Comparison of ENCODE assay signal across 17 cellular contexts in genomic region chr20:38766071-38766470, GRCh38. TPM values are rescaled to one million over a fixed set of nuclear protein-coding genes. Genes with fewer than 3 reads are reported as not detected.
DNase-seq lines count a peak whose midpoint lies in the region; ATAC-seq, FAIRE-seq and TF ChIP-seq lines count a peak whose summit lies in the region.
"Had no signal": no experiment of that assay in that cellular context is flagged by ENCODE, and none has a peak within 500 bp of the region (broad histone marks: within the 10 kb centered on the region; RNA-seq: fewer than 3 reads in every experiment).

No MANE protein-coding gene starts in this region.

- no peak for TF ChIP-seq CTCF in ascending aorta (IDR thresholded peaks at IDR 0.05)
- no peak for TF ChIP-seq CTCF in endothelial cell of umbilical vein (IDR thresholded peaks at IDR 0.05; ENCODE audit: extremely low read depth in 1 of 2, insufficient read depth in 1 of 2, low read depth in 1 of 2, low read length in 2 of 2)

- H3K9me1 ChIP-seq in endothelial cell of umbilical vein (replicated peaks; ENCODE audit: control insufficient read depth, extremely low read depth, insufficient read depth, low read length): no peaks in the 10 kb centered on the region

- FAIRE-seq in HTR-8/SVneo (lab: Jason Lieb, UNC): peak; percentile 28
- FAIRE-seq in endothelial cell of umbilical vein (lab: Jason Lieb, UNC): peak; percentile 73
- FAIRE-seq: H54 had no signal

- H3K9me3 ChIP-seq in ascending aorta (no peaks in the 10 kb centered on the region), endothelial cell of umbilical vein (replicated peaks; ENCODE audit: control insufficient read depth, insufficient read depth, low read length) (no peaks in the 10 kb centered on the region)
- H3K9me3 ChIP-seq: BLaER1 had no signal

- peaks cover 19 to 24% of the 10 kb centered on the region in 2 donors for H3K36me3 Mint-ChIP-seq in activated naive CD4-positive, alpha-beta T cell treated with anti-CD3 and anti-CD28 coated beads, Interleukin-2, amount 50 U/mL, for 72 hours

- dilution Hi-C loops in endothelial cell of umbilical vein (cut with MboI; ENCODE audit: extremely low pct_ligation_motif_present, low sequenced_read_pairs): no loop called here

- H3K27ac Mint-ChIP-seq in activated naive CD4-positive, alpha-beta T cell treated with anti-CD3 and anti-CD28 coated beads, Interleukin-2, amount 50 U/mL, for 72 hours: no peak overlapping the region

- H3K9ac ChIP-seq in endothelial cell of umbilical vein (replicated peaks; ENCODE audit: extremely low read depth, insufficient read depth, low read length): no peak overlapping the region
- H3K9ac ChIP-seq: BLaER1 had no signal

- no peak overlapping the region for H2AFZ ChIP-seq in endothelial cell of umbilical vein (ENCODE audit: low read depth, low read length)

- intact Hi-C loops in ascending aorta (cut with DNase I): no loop called here
- intact Hi-C loops in endothelial cell of umbilical vein (cut with micrococcal nuclease): no loop called here

- no peak overlapping the region for H3K4me2 ChIP-seq in endothelial cell of umbilical vein (ENCODE audit: insufficient read depth, low read length)
- H3K4me2 ChIP-seq: BLaER1 had no signal

- no peaks in the 10 kb centered on the region for H3K9me3 Mint-ChIP-seq in activated naive CD4-positive, alpha-beta T cell treated with anti-CD3 and anti-CD28 coated beads, Interleukin-2, amount 50 U/mL, for 72 hours

- POLR2A ChIA-PET in endothelial cell of umbilical vein (lab: Charles Lee): no interaction called here

- H3K27me3 ChIP-seq in ascending aorta (no peaks in the 10 kb centered on the region), endothelial cell of umbilical vein (ENCODE audit: control insufficient read depth in 2 of 2, insufficient read depth in 2 of 2, low read length in 2 of 2) (no peaks in the 10 kb centered on the region)
- H3K27me3 ChIP-seq: BLaER1 had no signal

- H3K36me3 ChIP-seq in ascending aorta: peaks cover 20 to 43% of the 10 kb centered on the region in 2 donors
- peaks cover 7 to 17% of the 10 kb centered on the region in 2 experiments for H3K36me3 ChIP-seq in endothelial cell of umbilical vein (ENCODE audit: control insufficient read depth in 2 of 2, extremely low read depth in 1 of 2, insufficient read depth in 2 of 2, low read length in 2 of 2)

- no peak for DNase-seq in HTR-8/SVneo (ENCODE audit: insufficient read length, low spot score)
- DNase-seq in ascending aorta (ENCODE audit: low spot score in 2 of 2): no peak
- no peak for DNase-seq in endothelial cell of umbilical vein (ENCODE audit: low read depth, low spot score)
- no peak for DNase-seq in NCI-H2196 treated with DMSO at 0.1 percent for 48 hours (lab: John Stamatoyannopoulos, UW; ENCODE audit: unreplicated experiment)
- no peak for DNase-seq in amniotic stem cell (lab: John Stamatoyannopoulos, UW)
- no peak for DNase-seq in activated naive CD4-positive, alpha-beta T cell treated with anti-CD3 and anti-CD28 coated beads, Interleukin-2, amount 50 U/mL, for 72 hours (ENCODE audit: low spot score in 2 of 2)
- DNase-seq in HuH-7 (ENCODE audit: low spot score): no peak
- DNase-seq: NCI-H146, NCI-H2081 treated with DMSO at 0.1 percent for 48 hours, NCI-H226, NCI-H526 had no signal

- peak overlapping the region in 1 of 2 donors; percentile 7 for H3K4me3 ChIP-seq in ascending aorta
- no peak overlapping the region for H3K4me3 ChIP-seq in endothelial cell of umbilical vein (replicated peaks in 1 of 3; ENCODE audit: insufficient read depth in 1 of 3, low read depth in 1 of 3, low read length in 3 of 3)
- H3K4me3 ChIP-seq: BLaER1 had no signal

- no peaks in the 10 kb centered on the region for H3K79me2 ChIP-seq in endothelial cell of umbilical vein (ENCODE audit: control insufficient read depth, insufficient read depth, low read length)

- ATAC-seq in activated naive CD4-positive, alpha-beta T cell treated with anti-CD3 and anti-CD28 coated beads, Interleukin-2, amount 50 U/mL, for 72 hours: no peak

- BruUV-seq in endothelial cell of umbilical vein (replicated peaks; lab: Mats Ljungman, UMichigan): no TSS peak

- H3K4me1 ChIP-seq in ascending aorta: peaks cover 12 to 24% of the 10 kb centered on the region in 2 donors
- peaks cover 10% of the 10 kb centered on the region for H3K4me1 ChIP-seq in endothelial cell of umbilical vein (ENCODE audit: control insufficient read depth, extremely low read depth, insufficient read depth, low read length)
- H3K4me1 ChIP-seq: BLaER1 had no signal

- CTCF ChIA-PET in endothelial cell of umbilical vein (lab: Charles Lee): interaction anchor here (1.6 kb wide), 1 partner anchor 9 kb away, joined by 5 read pairs; no protein-coding TSS in a partner anchor

- H3K27ac ChIP-seq in ascending aorta (peak overlapping the region; percentile 73 to 76), endothelial cell of umbilical vein (ENCODE audit: insufficient read depth, low read depth, low read length) (no peak overlapping the region), temporal lobe (ENCODE audit: low read depth, low read length) (peak overlapping the region; percentile 66)
- H3K27ac ChIP-seq: BLaER1, RWPE1 had no signal

- H4K20me1 ChIP-seq in endothelial cell of umbilical vein (replicated peaks; ENCODE audit: control insufficient read depth, extremely low read depth, insufficient read depth, low read length): no peaks in the 10 kb centered on the region
- H4K20me1 ChIP-seq: BLaER1 had no signal

- no peak for TF ChIP-seq POLR2A in endothelial cell of umbilical vein (IDR thresholded peaks at IDR 0.05; ENCODE audit: low read depth, low read length)

TF ChIP-seq in endothelial cell of umbilical vein, 7 proteins besides CTCF, POLR2A, EP300 and RAD21:
- TF ChIP-seq MAX (IDR thresholded peaks at IDR 0.05; ENCODE audit: insufficient read depth, insufficient read length) (no peak), MYC (IDR thresholded peaks at IDR 0.05; ENCODE audit: low read depth, low read length) (no peak)

RNA-seq across cellular contexts. Expression of gene ACTR5, which starts 17.8 kb away (rescaled TPM):
- total RNA-seq in ascending aorta: 5.9 TPM
- total RNA-seq in endothelial cell of umbilical vein: 9.7 and 11.3 TPM in 2 replicates
- polyA plus RNA-seq in endothelial cell of umbilical vein: 8.8 and 8.9 TPM in 2 replicates
- 8.8 and 9.3 TPM in 2 replicates for polyA plus RNA-seq in endothelial cell of umbilical vein (2011; cell fraction: cytosol; rRNA removed)
- polyA plus RNA-seq in endothelial cell of umbilical vein (2011; cell fraction: nucleus; rRNA removed): 26.9 and 28.0 TPM in 2 replicates
- polyA plus RNA-seq in endothelial cell of umbilical vein (2012): 7.5 and 8.5 TPM in 2 replicates
- 8.0 and 8.5 TPM in 2 replicates for polyA minus RNA-seq in endothelial cell of umbilical vein
- polyA minus RNA-seq in endothelial cell of umbilical vein (2011; cell fraction: cytosol; rRNA and poly(A)+ RNA removed): 9.7 TPM
- polyA minus RNA-seq in endothelial cell of umbilical vein (2011; cell fraction: nucleus; rRNA and poly(A)+ RNA removed): 5.6 and 6.9 TPM in 2 replicates
- total RNA-seq in temporal lobe: 9.3 TPM
- 10 to 100 TPM in 1 of 2 donors, 1 to 10 TPM in 1; 7.2 to 11.7 TPM for total RNA-seq in activated naive CD4-positive, alpha-beta T cell treated with anti-CD3 and anti-CD28 coated beads, Interleukin-2, amount 50 U/mL, for 72 hours

RNA-seq across cellular contexts. Expression of gene PPP1R16B, which starts 39.4 kb away (rescaled TPM):
- total RNA-seq in ascending aorta: 26.4 TPM
- total RNA-seq in endothelial cell of umbilical vein: 52.7 and 68.1 TPM in 2 replicates
- 32.4 and 34.7 TPM in 2 replicates for polyA plus RNA-seq in endothelial cell of umbilical vein
- polyA plus RNA-seq in endothelial cell of umbilical vein (2011; cell fraction: cytosol; rRNA removed): 32.3 and 32.8 TPM in 2 replicates
- 57.5 and 72.3 TPM in 2 replicates for polyA plus RNA-seq in endothelial cell of umbilical vein (2011; cell fraction: nucleus; rRNA removed)
- 26.2 and 28.8 TPM in 2 replicates for polyA plus RNA-seq in endothelial cell of umbilical vein (2012)
- polyA minus RNA-seq in endothelial cell of umbilical vein: 92.7 and 97.9 TPM in 2 replicates
- polyA minus RNA-seq in endothelial cell of umbilical vein (2011; cell fraction: cytosol; rRNA and poly(A)+ RNA removed): not detected
- 32.1 and 33.3 TPM in 2 replicates for polyA minus RNA-seq in endothelial cell of umbilical vein (2011; cell fraction: nucleus; rRNA and poly(A)+ RNA removed)
- 10.1 TPM for total RNA-seq in temporal lobe
- total RNA-seq in activated naive CD4-positive, alpha-beta T cell treated with anti-CD3 and anti-CD28 coated beads, Interleukin-2, amount 50 U/mL, for 72 hours: 10 to 100 TPM; 45.5 to 80.4 TPM
- polyA plus RNA-seq: AG04450 had no signal

RNA-seq across cellular contexts. Expression of gene SLC32A1, which starts 41.8 kb away (rescaled TPM):
- total RNA-seq in ascending aorta: not detected
- not detected in 2 replicates for total RNA-seq in endothelial cell of umbilical vein
- polyA plus RNA-seq in endothelial cell of umbilical vein: 0.04 TPM in 1 of 2 replicates, not detected in the other
- not detected in 2 replicates for polyA plus RNA-seq in endothelial cell of umbilical vein (2011; cell fraction: cytosol; rRNA removed)
- polyA plus RNA-seq in endothelial cell of umbilical vein (2011; cell fraction: nucleus; rRNA removed): not detected in 2 replicates
- polyA plus RNA-seq in endothelial cell of umbilical vein (2012): not detected in 2 replicates
- not detected in 2 replicates for polyA minus RNA-seq in endothelial cell of umbilical vein
- not detected for polyA minus RNA-seq in endothelial cell of umbilical vein (2011; cell fraction: cytosol; rRNA and poly(A)+ RNA removed)
- not detected in 2 replicates for polyA minus RNA-seq in endothelial cell of umbilical vein (2011; cell fraction: nucleus; rRNA and poly(A)+ RNA removed)
- 5.9 TPM for total RNA-seq in temporal lobe
- total RNA-seq in activated naive CD4-positive, alpha-beta T cell treated with anti-CD3 and anti-CD28 coated beads, Interleukin-2, amount 50 U/mL, for 72 hours: not detected
- total RNA-seq: SK-MEL-5 had no signal
- polyA plus RNA-seq: AG04450 had no signal
